In genomic region chr11:118914178-118914918, GRCh38 we compare ENCODE assay signal across 8 cellular contexts. TPM values are rescaled to one million over a fixed set of nuclear protein-coding genes. Genes with fewer than 3 reads are reported as not detected.
DNase-seq lines count a peak whose midpoint lies in the region; ATAC-seq and TF ChIP-seq lines count a peak whose summit lies in the region.

No MANE protein-coding gene starts in this region.

- 21 to 23% methylated on average over 6 to 15 of the region's 15 CpGs for WGBS in body of pancreas, 2 donors
- 69 to 84% methylated on average over 7 to 11 of the region's 15 CpGs for WGBS in mesodermal cell (ENCODE audit: insufficient coverage in 2 of 2), 2 experiments
- 43 to 80% methylated on average over 5 to 15 of the region's 15 CpGs for WGBS in testis, 2 donors

- no peak overlapping the region for H3K9ac ChIP-seq in SK-N-MC (ENCODE audit: insufficient read length)

- peaks cover 76% of the 10 kb centered on the region for H3K79me2 ChIP-seq in GM23338 (replicated peaks; ENCODE audit: insufficient read depth)

- peak overlapping the region; percentile 93 for H3K27ac Mint-ChIP-seq in GM23338

- H3F3A ChIP-seq in GM23338 (replicated peaks; ENCODE audit: low read depth): peaks cover 29% of the 10 kb centered on the region

- H3K4me3 ChIP-seq in GM23338 (peak overlapping the region; percentile 23; the same call in 1 of the 2 replicates), SK-N-MC (no peak overlapping the region), body of pancreas (no peak overlapping the region), mesodermal cell (ENCODE audit: extremely low read depth, insufficient read depth, low read length, poor library complexity, severe bottlenecking) (no peak overlapping the region), testis (no peak overlapping the region)

- no peaks in the 10 kb centered on the region for H3K9me3 Mint-ChIP-seq in GM23338

- no peaks in the 10 kb centered on the region for H3K9me2 ChIP-seq in GM23338 (ENCODE audit: insufficient read depth)

- ATAC-seq in GM23338 (no peak), body of pancreas (peak; percentile 45), HG02763 (IDR thresholded peaks at IDR 0.05; ENCODE audit: unreplicated experiment) (no peak), GM18873 (IDR thresholded peaks at IDR 0.05; ENCODE audit: low FRiP score, unreplicated experiment) (no peak), left lobe of liver (no peak)

- H4K20me1 ChIP-seq in GM23338 (replicated peaks; ENCODE audit: insufficient read depth): no peaks in the 10 kb centered on the region

- H3K4me1 ChIP-seq in GM23338 (ENCODE audit: insufficient read depth): peaks cover 75% of the 10 kb centered on the region
- H3K4me1 ChIP-seq in body of pancreas: peaks cover 99% of the 10 kb centered on the region
- peaks cover 89% of the 10 kb centered on the region for H3K4me1 ChIP-seq in mesodermal cell (ENCODE audit: control insufficient read depth, insufficient read depth, low read length, poor library complexity, severe bottlenecking)
- peaks cover 99% of the 10 kb centered on the region for H3K4me1 ChIP-seq in testis

- peak in 2 of 3 donors; percentile 20 to 47 for TF ChIP-seq POLR2A in body of pancreas (IDR thresholded peaks at IDR 0.05)
- TF ChIP-seq POLR2A in testis (IDR thresholded peaks at IDR 0.05): no peak

- peak overlapping the region; percentile 67; the same call in 1 of the 2 replicates for H3K4me2 ChIP-seq in GM23338

- peak overlapping the region; percentile 42; the same call in 1 of the 3 replicates for H3K4me3 Mint-ChIP-seq in GM23338

- H2AFZ ChIP-seq in GM23338: no peak overlapping the region

- no peak for TF ChIP-seq CTCF in GM23338 (conservative IDR thresholded peaks at IDR 0.05; ENCODE audit: low read depth in 2 of 2)
- TF ChIP-seq CTCF in body of pancreas (IDR thresholded peaks at IDR 0.05): no peak
- TF ChIP-seq CTCF in testis (IDR thresholded peaks at IDR 0.05): no peak

- H3K9me3 ChIP-seq in SK-N-MC (ENCODE audit: low read depth, low read length): no peaks in the 10 kb centered on the region
- H3K9me3 ChIP-seq in body of pancreas: no peaks in the 10 kb centered on the region
- H3K9me3 ChIP-seq in mesodermal cell (ENCODE audit: control insufficient read depth, low read length): no peaks in the 10 kb centered on the region
- H3K9me3 ChIP-seq in testis: no peaks in the 10 kb centered on the region

- peaks cover 2% of the 10 kb centered on the region; the same call in 2 of the 3 replicates for H3K36me3 Mint-ChIP-seq in GM23338 (ENCODE audit: low read depth)

- DNase-seq in GM23338 (ENCODE audit: low spot score) (peak; percentile 41), SK-N-MC (ENCODE audit: low read depth, low spot score) (no peak), body of pancreas (peak; percentile 65 to 80 (median 76)), testis (peak; percentile 75), left lobe of liver (ENCODE audit: low spot score) (no peak)

- intact Hi-C loops in body of pancreas (cut with DNase I) (no loop called here), testis (cut with DNase I; ENCODE audit: low total_unique reads) (no loop called here)

- H3K27ac ChIP-seq in GM23338 (ENCODE audit: low read depth) (peak overlapping the region; percentile 91), SK-N-MC (peak overlapping the region; percentile 85), body of pancreas (peak overlapping the region; percentile 95 to 99 (median 96)), mesodermal cell (ENCODE audit: low read depth, low read length, severe bottlenecking) (peak overlapping the region; percentile 67), testis (peak overlapping the region; percentile 83 to 94)

- peaks cover 72% of the 10 kb centered on the region for H3K4me1 Mint-ChIP-seq in GM23338

- H3K27me3 Mint-ChIP-seq in GM23338 (ENCODE audit: insufficient read depth, low read depth, poor library complexity): peaks cover 22% of the 10 kb centered on the region

- no peaks in the 10 kb centered on the region for H3K27me3 ChIP-seq in GM23338 (ENCODE audit: insufficient read depth)
- H3K27me3 ChIP-seq in body of pancreas: no peaks in the 10 kb centered on the region
- H3K27me3 ChIP-seq in testis: no peaks in the 10 kb centered on the region

- H3K36me3 ChIP-seq in GM23338 (ENCODE audit: insufficient read depth) (no peaks in the 10 kb centered on the region), SK-N-MC (ENCODE audit: insufficient read depth, low read length) (no peaks in the 10 kb centered on the region), body of pancreas (replicated peaks in 1 of 2; ENCODE audit: insufficient read depth in 1 of 2, low read depth in 2 of 2) (no peaks in the 10 kb centered on the region), mesodermal cell (ENCODE audit: control insufficient read depth, insufficient read depth, low read length) (peaks cover 24% of the 10 kb centered on the region), testis (ENCODE audit: low read depth, missing control alignments) (no peaks in the 10 kb centered on the region)

TF ChIP-seq in GM23338, 12 proteins besides CTCF, POLR2A, EP300 and RAD21 (continues in another document):
- no peak for TF ChIP-seq EZH2phosphoT487 (IDR thresholded peaks at IDR 0.05; ENCODE audit: unreplicated experiment)
- TF ChIP-seq REST (IDR thresholded peaks at IDR 0.05; ENCODE audit: unreplicated experiment): no peak
- TF ChIP-seq ZNF331 (CRISPR knock-in tag; IDR thresholded peaks at IDR 0.05; ENCODE audit: low read depth): no peak
- TF ChIP-seq POLR2AphosphoS5 (IDR thresholded peaks at IDR 0.05; ENCODE audit: low read depth): no peak
- no peak for TF ChIP-seq ETS1 (IDR thresholded peaks at IDR 0.05)
- TF ChIP-seq EZH2 (IDR thresholded peaks at IDR 0.05; ENCODE audit: low read depth, unreplicated experiment): no peak
- no peak for TF ChIP-seq NANOG (IDR thresholded peaks at IDR 0.05; ENCODE audit: borderline replicate concordance)
- no peak for TF ChIP-seq JUNB (IDR thresholded peaks at IDR 0.05; ENCODE audit: unreplicated experiment)

RNA-seq across cellular contexts. Expression of gene BCL9L, which starts 11.4 kb away (rescaled TPM):
- total RNA-seq in GM23338 (2014; rRNA removed; shearing (Covaris generic)): 24.1 and 35.1 TPM in 2 replicates
- 15.9 and 23.6 TPM in 2 replicates for polyA plus RNA-seq in GM23338 (2016; fragmentation: Nextera tagmentation; extraction: Ambion mirVana)
- 10 to 100 TPM; 13.2 to 16.5 TPM for total RNA-seq in body of pancreas
- polyA plus RNA-seq in mesodermal cell (2013, experiment 1 of 2): 31.3 TPM
- 31.9 TPM for polyA plus RNA-seq in mesodermal cell (2013, experiment 2 of 2)
- total RNA-seq in testis: 10 to 100 TPM; 37.0 to 38.9 TPM
- polyA plus RNA-seq in testis (ENCODE audit: insufficient read depth, low read depth, low replicate concordance): 30.7 TPM
- total RNA-seq in left lobe of liver: 24.7 TPM

RNA-seq across cellular contexts. Expression of gene CXCR5, which starts 30.7 kb away (rescaled TPM):
- not detected in 2 replicates for total RNA-seq in GM23338 (2014; rRNA removed; shearing (Covaris generic))
- polyA plus RNA-seq in GM23338 (2016; fragmentation: Nextera tagmentation; extraction: Ambion mirVana) (0.18 and 0.96 TPM in 2 replicates), testis (ENCODE audit: insufficient read depth, low read depth, low replicate concordance) (0.22 TPM)
- total RNA-seq in body of pancreas (not detected), testis (under 1 TPM in 1 of 2 donors, not detected in 1; 0.06 TPM), left lobe of liver (0.08 TPM)
- polyA plus RNA-seq in mesodermal cell (2013, experiment 1 of 2): not detected
- polyA plus RNA-seq in mesodermal cell (2013, experiment 2 of 2): not detected

RNA-seq across cellular contexts. Expression of gene UPK2, which starts 41.8 kb away (rescaled TPM):
- total RNA-seq in GM23338 (2014; rRNA removed; shearing (Covaris generic)): not detected in 2 replicates
- 0.74 and 1.4 TPM in 2 replicates for polyA plus RNA-seq in GM23338 (2016; fragmentation: Nextera tagmentation; extraction: Ambion mirVana)
- not detected for total RNA-seq in body of pancreas
- not detected for polyA plus RNA-seq in mesodermal cell (2013, experiment 1 of 2)
- polyA plus RNA-seq in mesodermal cell (2013, experiment 2 of 2): 0.35 TPM
- under 1 TPM in 1 of 2 donors, not detected in 1; 0.68 TPM for total RNA-seq in testis
- 0.50 TPM for polyA plus RNA-seq in testis (ENCODE audit: insufficient read depth, low read depth, low replicate concordance)
- not detected for total RNA-seq in left lobe of liver

RNA-seq across cellular contexts. Expression of gene FOXR1, which starts 57.2 kb away (rescaled TPM):
- total RNA-seq in GM23338 (2014; rRNA removed; shearing (Covaris generic)): not detected in 2 replicates
- polyA plus RNA-seq in GM23338 (2016; fragmentation: Nextera tagmentation; extraction: Ambion mirVana) (not detected in 2 replicates), testis (ENCODE audit: insufficient read depth, low read depth, low replicate concordance) (7.3 TPM)
- total RNA-seq in body of pancreas (not detected), testis (1 to 10 TPM; 5.0 to 8.9 TPM), left lobe of liver (not detected)
- not detected for polyA plus RNA-seq in mesodermal cell (2013, experiment 1 of 2)
- polyA plus RNA-seq in mesodermal cell (2013, experiment 2 of 2): not detected

Comparison
In these comparisons a context has a peak if more than half of its experiments do, and no peak if none do; other contexts are left out.
1. DNase-seq: peak in GM23338 (single experiment), body of pancreas (4 of 4) and testis (single experiment); none in SK-N-MC (single experiment) and left lobe of liver (single experiment).
2. Peak in every context shown above with its lines, with median percentiles within 50 percentile points of each other: H3K27ac ChIP-seq.